1 cellular context compared by ENCODE assay signal in the genomic region with DNA sequence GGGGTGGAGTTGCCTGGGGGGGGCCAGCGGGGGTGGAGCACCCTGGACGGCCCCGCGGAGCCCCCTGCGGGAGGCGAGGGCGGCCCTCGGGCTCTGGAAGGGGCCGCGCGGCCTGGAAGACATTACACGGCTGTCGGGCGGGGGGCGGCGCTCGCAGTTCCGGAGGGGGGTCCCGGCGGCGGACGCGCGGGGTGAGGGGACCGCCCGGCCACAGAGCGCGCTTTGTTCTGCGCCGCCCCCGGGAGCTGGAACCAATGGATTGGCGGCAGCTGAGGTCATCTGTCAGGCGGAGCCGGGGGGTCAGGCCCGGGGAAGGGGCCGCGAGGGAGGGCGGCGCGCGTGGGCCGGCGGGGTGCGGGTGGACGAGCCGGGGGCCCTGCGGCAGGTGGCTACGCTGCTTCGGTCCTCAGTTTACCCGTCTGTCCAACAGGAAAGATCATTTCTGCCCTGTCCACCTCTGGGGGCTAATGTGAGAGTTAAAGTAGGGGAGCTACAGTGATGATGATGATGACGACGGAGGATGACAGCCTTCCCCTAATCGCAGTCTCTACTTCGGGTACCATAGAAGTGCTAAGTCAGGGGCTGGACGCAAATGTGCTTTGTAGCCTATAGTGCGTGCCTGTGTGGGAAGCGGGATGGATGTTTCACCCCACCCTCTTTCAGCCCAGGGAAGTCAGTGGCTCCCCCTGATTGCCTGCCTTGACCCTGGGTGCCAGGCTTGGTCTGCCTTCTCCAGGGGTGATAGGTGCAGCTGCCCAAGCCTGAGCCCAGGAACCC.
TF ChIP-seq lines count a peak whose summit lies in the region.

No MANE protein-coding gene starts in this region.

TF ChIP-seq in HepG2, 621 proteins besides CTCF, POLR2A, EP300 and RAD21 (continues in another document):
- TF ChIP-seq, protein P1, sequence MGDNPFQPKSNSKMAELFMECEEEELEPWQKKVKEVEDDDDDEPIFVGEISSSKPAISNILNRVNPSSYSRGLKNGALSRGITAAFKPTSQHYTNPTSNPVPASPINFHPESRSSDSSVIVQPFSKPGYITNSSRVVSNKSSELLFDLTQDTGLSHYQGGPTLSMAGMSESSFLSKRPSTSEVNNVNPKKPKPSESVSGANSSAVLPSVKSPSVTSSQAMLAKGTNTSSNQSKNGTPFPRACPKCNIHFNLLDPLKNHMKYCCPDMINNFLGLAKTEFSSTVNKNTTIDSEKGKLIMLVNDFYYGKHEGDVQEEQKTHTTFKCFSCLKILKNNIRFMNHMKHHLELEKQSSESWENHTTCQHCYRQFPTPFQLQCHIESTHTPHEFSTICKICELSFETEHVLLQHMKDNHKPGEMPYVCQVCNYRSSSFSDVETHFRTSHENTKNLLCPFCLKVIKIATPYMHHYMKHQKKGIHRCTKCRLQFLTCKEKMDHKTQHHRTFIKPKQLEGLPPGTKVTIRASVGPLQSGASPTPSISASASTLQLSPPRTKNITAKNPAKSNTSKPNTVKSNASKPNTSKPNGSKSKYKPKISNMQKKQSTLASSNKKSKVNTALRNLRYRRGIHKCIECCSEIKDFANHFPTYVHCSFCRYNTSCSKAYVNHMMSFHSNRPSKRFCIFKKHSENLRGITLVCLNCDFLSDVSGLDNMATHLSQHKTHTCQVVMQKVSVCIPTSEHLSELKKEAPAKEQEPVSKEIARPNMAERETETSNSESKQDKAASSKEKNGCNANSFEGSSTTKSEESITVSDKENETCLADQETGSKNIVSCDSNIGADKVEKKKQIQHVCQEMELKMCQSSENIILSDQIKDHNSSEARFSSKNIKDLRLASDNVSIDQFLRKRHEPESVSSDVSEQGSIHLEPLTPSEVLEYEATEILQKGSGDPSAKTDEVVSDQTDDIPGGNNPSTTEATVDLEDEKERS (CRISPR knock-in tag; IDR thresholded peaks at IDR 0.05), result no peak
- TF ChIP-seq ZNF75D (CRISPR knock-in tag; IDR thresholded peaks at IDR 0.05; ENCODE audit: borderline replicate concordance) (no peak), HNRNPK (IDR thresholded peaks at IDR 0.05; ENCODE audit: low read depth, low read length, poor library complexity, severe bottlenecking) (peak; percentile 86), KLF6 (CRISPR knock-in tag; IDR thresholded peaks at IDR 0.05) (peak; percentile 59; the same call in 1 of the 2 replicates), HOXA3 (CRISPR knock-in tag; IDR thresholded peaks at IDR 0.05) (peak; percentile 85), HNF4G (IDR thresholded peaks at IDR 0.05; ENCODE audit: borderline replicate concordance, low read depth, low read length) (no peak), HNF4G (CRISPR knock-in tag; IDR thresholded peaks at IDR 0.05; ENCODE audit: borderline replicate concordance, low read depth) (0 out of 2 replicates have a peak, but pooled peaks have one; percentile 31), ZNF607 (CRISPR knock-in tag; IDR thresholded peaks at IDR 0.05; ENCODE audit: borderline replicate concordance) (0 out of 2 replicates have a peak, but pooled peaks have one; percentile 21), HHEX (CRISPR knock-in tag; IDR thresholded peaks at IDR 0.05) (no peak), PATZ1 (CRISPR knock-in tag; IDR thresholded peaks at IDR 0.05) (peak; percentile 99), ZNF333 (CRISPR knock-in tag; IDR thresholded peaks at IDR 0.05; ENCODE audit: borderline replicate concordance) (0 out of 2 replicates have a peak, but pooled peaks have one; percentile 76), ZNF562 (CRISPR knock-in tag; IDR thresholded peaks at IDR 0.05; ENCODE audit: borderline replicate concordance) (no peak), TOPORS (CRISPR knock-in tag; IDR thresholded peaks at IDR 0.05) (no peak), CENPX (CRISPR knock-in tag; IDR thresholded peaks at IDR 0.05) (no peak), NR2F1 (CRISPR knock-in tag; IDR thresholded peaks at IDR 0.05) (peak; percentile 45 to 70; a peak in 3 of 4 replicates), HOXA5 (CRISPR knock-in tag; IDR thresholded peaks at IDR 0.05) (peak; percentile 87), ZBTB14 (CRISPR knock-in tag; IDR thresholded peaks at IDR 0.05) (peak; percentile 43; the same call in 1 of the 2 replicates), KLF15 (CRISPR knock-in tag; IDR thresholded peaks at IDR 0.05; ENCODE audit: borderline replicate concordance) (peak; percentile 61; the same call in 1 of the 2 replicates), ZNF234 (CRISPR knock-in tag; conservative IDR thresholded peaks at IDR 0.05) (no peak), CBX2 (IDR thresholded peaks at IDR 0.05; ENCODE audit: low read depth, low read length) (no peak), CBX2 (CRISPR knock-in tag; IDR thresholded peaks at IDR 0.05; ENCODE audit: low read depth) (no peak), ZNF570 (CRISPR knock-in tag; IDR thresholded peaks at IDR 0.05; ENCODE audit: borderline replicate concordance) (no peak), ZNF513 (CRISPR knock-in tag; conservative IDR thresholded peaks at IDR 0.05) (0 out of 2 replicates have a peak, but pooled peaks have one; percentile 39), PRDM15 (CRISPR knock-in tag; IDR thresholded peaks at IDR 0.05) (no peak), IKZF5 (CRISPR knock-in tag; IDR thresholded peaks at IDR 0.05) (peak; percentile 21; the same call in 1 of the 2 replicates), SNAI1 (CRISPR knock-in tag; IDR thresholded peaks at IDR 0.05; ENCODE audit: borderline replicate concordance) (no peak), FOXO1 (CRISPR knock-in tag; IDR thresholded peaks at IDR 0.05) (0 out of 2 replicates have a peak, but pooled peaks have one; percentile 39), KLF12 (CRISPR knock-in tag; IDR thresholded peaks at IDR 0.05; ENCODE audit: borderline replicate concordance) (peak; percentile 69; the same call in 1 of the 2 replicates), RBM39 (IDR thresholded peaks at IDR 0.05; ENCODE audit: low read depth, low read length, poor library complexity, severe bottlenecking) (peak; percentile 38), SAFB2 (CRISPR knock-in tag; IDR thresholded peaks at IDR 0.05; ENCODE audit: borderline replicate concordance, low read depth) (no peak), CAMTA2 (CRISPR knock-in tag; IDR thresholded peaks at IDR 0.05; ENCODE audit: borderline replicate concordance) (peak; percentile 70)
- TF ChIP-seq, protein P2, sequence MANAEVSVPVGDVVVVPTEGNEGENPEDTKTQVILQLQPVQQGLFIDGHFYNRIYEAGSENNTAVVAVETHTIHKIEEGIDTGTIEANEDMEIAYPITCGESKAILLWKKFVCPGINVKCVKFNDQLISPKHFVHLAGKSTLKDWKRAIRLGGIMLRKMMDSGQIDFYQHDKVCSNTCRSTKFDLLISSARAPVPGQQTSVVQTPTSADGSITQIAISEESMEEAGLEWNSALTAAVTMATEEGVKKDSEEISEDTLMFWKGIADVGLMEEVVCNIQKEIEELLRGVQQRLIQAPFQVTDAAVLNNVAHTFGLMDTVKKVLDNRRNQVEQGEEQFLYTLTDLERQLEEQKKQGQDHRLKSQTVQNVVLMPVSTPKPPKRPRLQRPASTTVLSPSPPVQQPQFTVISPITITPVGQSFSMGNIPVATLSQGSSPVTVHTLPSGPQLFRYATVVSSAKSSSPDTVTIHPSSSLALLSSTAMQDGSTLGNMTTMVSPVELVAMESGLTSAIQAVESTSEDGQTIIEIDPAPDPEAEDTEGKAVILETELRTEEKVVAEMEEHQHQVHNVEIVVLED (CRISPR knock-in tag; IDR thresholded peaks at IDR 0.05; ENCODE audit: borderline replicate concordance), result peak; percentile 36; the same call in 1 of the 2 replicates
- TF ChIP-seq, protein P3, sequence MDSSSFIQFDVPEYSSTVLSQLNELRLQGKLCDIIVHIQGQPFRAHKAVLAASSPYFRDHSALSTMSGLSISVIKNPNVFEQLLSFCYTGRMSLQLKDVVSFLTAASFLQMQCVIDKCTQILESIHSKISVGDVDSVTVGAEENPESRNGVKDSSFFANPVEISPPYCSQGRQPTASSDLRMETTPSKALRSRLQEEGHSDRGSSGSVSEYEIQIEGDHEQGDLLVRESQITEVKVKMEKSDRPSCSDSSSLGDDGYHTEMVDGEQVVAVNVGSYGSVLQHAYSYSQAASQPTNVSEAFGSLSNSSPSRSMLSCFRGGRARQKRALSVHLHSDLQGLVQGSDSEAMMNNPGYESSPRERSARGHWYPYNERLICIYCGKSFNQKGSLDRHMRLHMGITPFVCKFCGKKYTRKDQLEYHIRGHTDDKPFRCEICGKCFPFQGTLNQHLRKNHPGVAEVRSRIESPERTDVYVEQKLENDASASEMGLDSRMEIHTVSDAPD (CRISPR knock-in tag; IDR thresholded peaks at IDR 0.05), result no peak
- TF ChIP-seq, protein P4, sequence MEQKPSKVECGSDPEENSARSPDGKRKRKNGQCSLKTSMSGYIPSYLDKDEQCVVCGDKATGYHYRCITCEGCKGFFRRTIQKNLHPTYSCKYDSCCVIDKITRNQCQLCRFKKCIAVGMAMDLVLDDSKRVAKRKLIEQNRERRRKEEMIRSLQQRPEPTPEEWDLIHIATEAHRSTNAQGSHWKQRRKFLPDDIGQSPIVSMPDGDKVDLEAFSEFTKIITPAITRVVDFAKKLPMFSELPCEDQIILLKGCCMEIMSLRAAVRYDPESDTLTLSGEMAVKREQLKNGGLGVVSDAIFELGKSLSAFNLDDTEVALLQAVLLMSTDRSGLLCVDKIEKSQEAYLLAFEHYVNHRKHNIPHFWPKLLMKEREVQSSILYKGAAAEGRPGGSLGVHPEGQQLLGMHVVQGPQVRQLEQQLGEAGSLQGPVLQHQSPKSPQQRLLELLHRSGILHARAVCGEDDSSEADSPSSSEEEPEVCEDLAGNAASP (CRISPR knock-in tag; IDR thresholded peaks at IDR 0.05; ENCODE audit: borderline replicate concordance), result peak; percentile 82; the same call in 1 of the 2 replicates
